ENCODE assay signal across 1 cellular context in genomic region chr15:74433592-74434259, GRCh38.
TF ChIP-seq lines count a peak whose summit lies in the region.

A gene with protein sequence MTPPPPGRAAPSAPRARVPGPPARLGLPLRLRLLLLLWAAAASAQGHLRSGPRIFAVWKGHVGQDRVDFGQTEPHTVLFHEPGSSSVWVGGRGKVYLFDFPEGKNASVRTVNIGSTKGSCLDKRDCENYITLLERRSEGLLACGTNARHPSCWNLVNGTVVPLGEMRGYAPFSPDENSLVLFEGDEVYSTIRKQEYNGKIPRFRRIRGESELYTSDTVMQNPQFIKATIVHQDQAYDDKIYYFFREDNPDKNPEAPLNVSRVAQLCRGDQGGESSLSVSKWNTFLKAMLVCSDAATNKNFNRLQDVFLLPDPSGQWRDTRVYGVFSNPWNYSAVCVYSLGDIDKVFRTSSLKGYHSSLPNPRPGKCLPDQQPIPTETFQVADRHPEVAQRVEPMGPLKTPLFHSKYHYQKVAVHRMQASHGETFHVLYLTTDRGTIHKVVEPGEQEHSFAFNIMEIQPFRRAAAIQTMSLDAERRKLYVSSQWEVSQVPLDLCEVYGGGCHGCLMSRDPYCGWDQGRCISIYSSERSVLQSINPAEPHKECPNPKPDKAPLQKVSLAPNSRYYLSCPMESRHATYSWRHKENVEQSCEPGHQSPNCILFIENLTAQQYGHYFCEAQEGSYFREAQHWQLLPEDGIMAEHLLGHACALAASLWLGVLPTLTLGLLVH (minus strand): TSS chr15:74433958. CDS start chr15:74433918, 40 bp downstream.

TF ChIP-seq in GM12878, 131 proteins besides CTCF, POLR2A, EP300 and RAD21 (continued from another document and continues in another):
- TF ChIP-seq, protein P1, sequence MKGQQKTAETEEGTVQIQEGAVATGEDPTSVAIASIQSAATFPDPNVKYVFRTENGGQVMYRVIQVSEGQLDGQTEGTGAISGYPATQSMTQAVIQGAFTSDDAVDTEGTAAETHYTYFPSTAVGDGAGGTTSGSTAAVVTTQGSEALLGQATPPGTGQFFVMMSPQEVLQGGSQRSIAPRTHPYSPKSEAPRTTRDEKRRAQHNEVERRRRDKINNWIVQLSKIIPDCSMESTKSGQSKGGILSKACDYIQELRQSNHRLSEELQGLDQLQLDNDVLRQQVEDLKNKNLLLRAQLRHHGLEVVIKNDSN (IDR thresholded peaks at IDR 0.05; ENCODE audit: borderline replicate concordance, extremely low read length, insufficient read depth, low read depth, low read length): no peak
- TF ChIP-seq, protein P2, sequence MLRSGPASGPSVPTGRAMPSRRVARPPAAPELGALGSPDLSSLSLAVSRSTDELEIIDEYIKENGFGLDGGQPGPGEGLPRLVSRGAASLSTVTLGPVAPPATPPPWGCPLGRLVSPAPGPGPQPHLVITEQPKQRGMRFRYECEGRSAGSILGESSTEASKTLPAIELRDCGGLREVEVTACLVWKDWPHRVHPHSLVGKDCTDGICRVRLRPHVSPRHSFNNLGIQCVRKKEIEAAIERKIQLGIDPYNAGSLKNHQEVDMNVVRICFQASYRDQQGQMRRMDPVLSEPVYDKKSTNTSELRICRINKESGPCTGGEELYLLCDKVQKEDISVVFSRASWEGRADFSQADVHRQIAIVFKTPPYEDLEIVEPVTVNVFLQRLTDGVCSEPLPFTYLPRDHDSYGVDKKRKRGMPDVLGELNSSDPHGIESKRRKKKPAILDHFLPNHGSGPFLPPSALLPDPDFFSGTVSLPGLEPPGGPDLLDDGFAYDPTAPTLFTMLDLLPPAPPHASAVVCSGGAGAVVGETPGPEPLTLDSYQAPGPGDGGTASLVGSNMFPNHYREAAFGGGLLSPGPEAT (IDR thresholded peaks at IDR 0.05; ENCODE audit: low read depth): peak; percentile 69; the same call in 1 of the 2 replicates
- peak; percentile 34; the same call in 1 of the 2 replicates for TF ChIP-seq ELK1 (IDR thresholded peaks at IDR 0.05; ENCODE audit: low read depth, low read length)
- TF ChIP-seq MTA3 (IDR thresholded peaks at IDR 0.05; ENCODE audit: borderline replicate concordance, low read length): no peak
- TF ChIP-seq MAX (IDR thresholded peaks at IDR 0.05; ENCODE audit: low read depth, low read length): peak; percentile 72; the same call in 1 of the 2 replicates
- no peak for TF ChIP-seq RUNX3 (IDR thresholded peaks at IDR 0.05; ENCODE audit: low read length)
- TF ChIP-seq EGR1 (IDR thresholded peaks at IDR 0.05; ENCODE audit: borderline replicate concordance in 1 of 2, low read depth in 2 of 2, low read length in 2 of 2): peak in 1 of 2 experiments; percentile 67; a peak in 1 of 3 replicates
- TF ChIP-seq RFX5 (IDR thresholded peaks at IDR 0.05; ENCODE audit: low read depth, low read length): 0 out of 2 replicates have a peak, but pooled peaks have one; percentile 18
- TF ChIP-seq, protein P3, sequence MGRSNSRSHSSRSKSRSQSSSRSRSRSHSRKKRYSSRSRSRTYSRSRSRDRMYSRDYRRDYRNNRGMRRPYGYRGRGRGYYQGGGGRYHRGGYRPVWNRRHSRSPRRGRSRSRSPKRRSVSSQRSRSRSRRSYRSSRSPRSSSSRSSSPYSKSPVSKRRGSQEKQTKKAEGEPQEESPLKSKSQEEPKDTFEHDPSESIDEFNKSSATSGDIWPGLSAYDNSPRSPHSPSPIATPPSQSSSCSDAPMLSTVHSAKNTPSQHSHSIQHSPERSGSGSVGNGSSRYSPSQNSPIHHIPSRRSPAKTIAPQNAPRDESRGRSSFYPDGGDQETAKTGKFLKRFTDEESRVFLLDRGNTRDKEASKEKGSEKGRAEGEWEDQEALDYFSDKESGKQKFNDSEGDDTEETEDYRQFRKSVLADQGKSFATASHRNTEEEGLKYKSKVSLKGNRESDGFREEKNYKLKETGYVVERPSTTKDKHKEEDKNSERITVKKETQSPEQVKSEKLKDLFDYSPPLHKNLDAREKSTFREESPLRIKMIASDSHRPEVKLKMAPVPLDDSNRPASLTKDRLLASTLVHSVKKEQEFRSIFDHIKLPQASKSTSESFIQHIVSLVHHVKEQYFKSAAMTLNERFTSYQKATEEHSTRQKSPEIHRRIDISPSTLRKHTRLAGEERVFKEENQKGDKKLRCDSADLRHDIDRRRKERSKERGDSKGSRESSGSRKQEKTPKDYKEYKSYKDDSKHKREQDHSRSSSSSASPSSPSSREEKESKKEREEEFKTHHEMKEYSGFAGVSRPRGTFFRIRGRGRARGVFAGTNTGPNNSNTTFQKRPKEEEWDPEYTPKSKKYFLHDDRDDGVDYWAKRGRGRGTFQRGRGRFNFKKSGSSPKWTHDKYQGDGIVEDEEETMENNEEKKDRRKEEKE (IDR thresholded peaks at IDR 0.05): no peak
- no peak for TF ChIP-seq EZH2 (IDR thresholded peaks at IDR 0.05; ENCODE audit: borderline replicate concordance, control insufficient read depth, low read depth, low read length)
- TF ChIP-seq CHD1 (IDR thresholded peaks at IDR 0.05; ENCODE audit: low read depth, low read length): no peak
- TF ChIP-seq BMI1 (IDR thresholded peaks at IDR 0.05; ENCODE audit: borderline replicate concordance): no peak
- peak; percentile 86 for TF ChIP-seq BACH1 (IDR thresholded peaks at IDR 0.05; ENCODE audit: borderline replicate concordance)
- TF ChIP-seq PAX8 (IDR thresholded peaks at IDR 0.05): no peak
- TF ChIP-seq NFXL1 (IDR thresholded peaks at IDR 0.05; ENCODE audit: borderline replicate concordance): no peak
- TF ChIP-seq ZBED1 (IDR thresholded peaks at IDR 0.05; ENCODE audit: borderline replicate concordance): no peak
- TF ChIP-seq JUND (IDR thresholded peaks at IDR 0.05; ENCODE audit: low read depth, low read length): 0 out of 2 replicates have a peak, but pooled peaks have one; percentile 33
- TF ChIP-seq CREB1 (IDR thresholded peaks at IDR 0.05; ENCODE audit: low read depth): no peak
- TF ChIP-seq, protein P4, sequence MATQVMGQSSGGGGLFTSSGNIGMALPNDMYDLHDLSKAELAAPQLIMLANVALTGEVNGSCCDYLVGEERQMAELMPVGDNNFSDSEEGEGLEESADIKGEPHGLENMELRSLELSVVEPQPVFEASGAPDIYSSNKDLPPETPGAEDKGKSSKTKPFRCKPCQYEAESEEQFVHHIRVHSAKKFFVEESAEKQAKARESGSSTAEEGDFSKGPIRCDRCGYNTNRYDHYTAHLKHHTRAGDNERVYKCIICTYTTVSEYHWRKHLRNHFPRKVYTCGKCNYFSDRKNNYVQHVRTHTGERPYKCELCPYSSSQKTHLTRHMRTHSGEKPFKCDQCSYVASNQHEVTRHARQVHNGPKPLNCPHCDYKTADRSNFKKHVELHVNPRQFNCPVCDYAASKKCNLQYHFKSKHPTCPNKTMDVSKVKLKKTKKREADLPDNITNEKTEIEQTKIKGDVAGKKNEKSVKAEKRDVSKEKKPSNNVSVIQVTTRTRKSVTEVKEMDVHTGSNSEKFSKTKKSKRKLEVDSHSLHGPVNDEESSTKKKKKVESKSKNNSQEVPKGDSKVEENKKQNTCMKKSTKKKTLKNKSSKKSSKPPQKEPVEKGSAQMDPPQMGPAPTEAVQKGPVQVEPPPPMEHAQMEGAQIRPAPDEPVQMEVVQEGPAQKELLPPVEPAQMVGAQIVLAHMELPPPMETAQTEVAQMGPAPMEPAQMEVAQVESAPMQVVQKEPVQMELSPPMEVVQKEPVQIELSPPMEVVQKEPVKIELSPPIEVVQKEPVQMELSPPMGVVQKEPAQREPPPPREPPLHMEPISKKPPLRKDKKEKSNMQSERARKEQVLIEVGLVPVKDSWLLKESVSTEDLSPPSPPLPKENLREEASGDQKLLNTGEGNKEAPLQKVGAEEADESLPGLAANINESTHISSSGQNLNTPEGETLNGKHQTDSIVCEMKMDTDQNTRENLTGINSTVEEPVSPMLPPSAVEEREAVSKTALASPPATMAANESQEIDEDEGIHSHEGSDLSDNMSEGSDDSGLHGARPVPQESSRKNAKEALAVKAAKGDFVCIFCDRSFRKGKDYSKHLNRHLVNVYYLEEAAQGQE (IDR thresholded peaks at IDR 0.05; ENCODE audit: low read depth, low read length): peak; percentile 28; the same call in 1 of the 2 replicates
- TF ChIP-seq IKZF1 (conservative IDR thresholded peaks at IDR 0.05): peak; percentile 85
- peak; percentile 72; the same call in 1 of the 2 replicates for TF ChIP-seq NBN (IDR thresholded peaks at IDR 0.05)
- TF ChIP-seq ASH2L (IDR thresholded peaks at IDR 0.05; ENCODE audit: borderline replicate concordance, low read depth): no peak
- TF ChIP-seq POU2F2 (IDR thresholded peaks at IDR 0.05; ENCODE audit: borderline replicate concordance, low read depth, low read length): peak; percentile 82; the same call in 2 of the 3 replicates
- TF ChIP-seq FOXK2 (IDR thresholded peaks at IDR 0.05): no peak
- TF ChIP-seq ESRRA (IDR thresholded peaks at IDR 0.05; ENCODE audit: low read length): no peak
- no peak for TF ChIP-seq ATF3 (IDR thresholded peaks at IDR 0.05; ENCODE audit: borderline replicate concordance, extremely low read depth, low read depth, low read length)
- TF ChIP-seq TAF1 (IDR thresholded peaks at IDR 0.05; ENCODE audit: borderline replicate concordance, low read depth, low read length): peak; percentile 94
- no peak for TF ChIP-seq BRCA1 (IDR thresholded peaks at IDR 0.05; ENCODE audit: low read depth, low read length)
- no peak for TF ChIP-seq SUZ12 (IDR thresholded peaks at IDR 0.05; ENCODE audit: unreplicated experiment)
- peak; percentile 77 for TF ChIP-seq PKNOX1 (IDR thresholded peaks at IDR 0.05)
- 0 out of 2 replicates have a peak, but pooled peaks have one; percentile 45 for TF ChIP-seq ZNF207 (IDR thresholded peaks at IDR 0.05; ENCODE audit: borderline replicate concordance)
- no peak for TF ChIP-seq CHD4 (IDR thresholded peaks at IDR 0.05)
- no peak for TF ChIP-seq HDAC2 (IDR thresholded peaks at IDR 0.05)
- no peak for TF ChIP-seq FOXM1 (IDR thresholded peaks at IDR 0.05; ENCODE audit: low read depth, low read length)
- TF ChIP-seq CEBPB (IDR thresholded peaks at IDR 0.05; ENCODE audit: borderline replicate concordance in 1 of 2, low read depth in 2 of 2, low read length in 2 of 2): no peak
- TF ChIP-seq SPI1 (IDR thresholded peaks at IDR 0.05; ENCODE audit: borderline replicate concordance, insufficient read depth, low read depth, low read length): peak; percentile 61
- TF ChIP-seq LARP7 (IDR thresholded peaks at IDR 0.05): peak; percentile 100
- peak; percentile 7 to 90; a peak in 2 of 4 replicates for TF ChIP-seq BHLHE40 (IDR thresholded peaks at IDR 0.05; ENCODE audit: borderline replicate concordance in 1 of 2, low read depth in 2 of 2, low read length in 1 of 2)
- TF ChIP-seq JUNB (IDR thresholded peaks at IDR 0.05): no peak
- TF ChIP-seq, protein P5, sequence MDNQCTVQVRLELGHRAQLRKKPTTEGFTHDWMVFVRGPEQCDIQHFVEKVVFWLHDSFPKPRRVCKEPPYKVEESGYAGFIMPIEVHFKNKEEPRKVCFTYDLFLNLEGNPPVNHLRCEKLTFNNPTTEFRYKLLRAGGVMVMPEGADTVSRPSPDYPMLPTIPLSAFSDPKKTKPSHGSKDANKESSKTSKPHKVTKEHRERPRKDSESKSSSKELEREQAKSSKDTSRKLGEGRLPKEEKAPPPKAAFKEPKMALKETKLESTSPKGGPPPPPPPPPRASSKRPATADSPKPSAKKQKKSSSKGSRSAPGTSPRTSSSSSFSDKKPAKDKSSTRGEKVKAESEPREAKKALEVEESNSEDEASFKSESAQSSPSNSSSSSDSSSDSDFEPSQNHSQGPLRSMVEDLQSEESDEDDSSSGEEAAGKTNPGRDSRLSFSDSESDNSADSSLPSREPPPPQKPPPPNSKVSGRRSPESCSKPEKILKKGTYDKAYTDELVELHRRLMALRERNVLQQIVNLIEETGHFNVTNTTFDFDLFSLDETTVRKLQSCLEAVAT (IDR thresholded peaks at IDR 0.05): no peak; the same call in none of the 2 replicates
- 0 out of 2 replicates have a peak, but pooled peaks have one; percentile 51 for TF ChIP-seq ZNF24 (IDR thresholded peaks at IDR 0.05)
- peak; percentile 94 for TF ChIP-seq POLR2AphosphoS2 (IDR thresholded peaks at IDR 0.05; ENCODE audit: low read depth, low read length)
- TF ChIP-seq ATF2 (IDR thresholded peaks at IDR 0.05; ENCODE audit: low read length): no peak
